12 cellular contexts compared by ENCODE assay signal in the genomic region with DNA sequence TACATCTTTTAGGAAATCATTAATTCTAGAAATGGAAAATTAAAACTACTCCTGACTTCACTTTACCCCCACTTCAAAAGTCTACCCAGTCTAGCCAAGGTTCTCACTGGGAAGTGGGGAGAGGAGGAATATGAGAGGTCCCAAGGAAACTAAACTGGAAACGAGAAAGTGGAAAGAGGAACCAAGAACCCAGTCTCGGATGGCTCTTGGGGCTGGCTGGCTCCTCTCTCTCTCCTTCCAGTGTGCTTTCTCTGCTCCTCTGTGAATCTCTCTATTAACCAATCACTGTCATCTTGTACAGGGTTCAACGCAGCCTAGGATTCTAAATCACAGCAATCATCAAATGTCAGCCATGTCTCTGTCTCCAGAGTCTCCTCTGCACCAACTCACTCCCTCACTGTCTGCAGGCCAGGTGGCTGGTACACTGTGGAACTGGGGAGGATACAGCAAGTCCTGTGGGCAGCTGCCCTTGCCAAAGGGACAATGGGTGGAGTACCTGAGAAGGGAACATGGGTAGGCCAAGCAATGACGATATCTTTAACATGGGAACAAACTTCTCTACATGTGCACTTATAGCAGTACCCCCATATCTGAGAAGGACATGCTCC. TPM values are rescaled to one million over a fixed set of nuclear protein-coding genes. Genes with fewer than 3 reads are reported as not detected.
DNase-seq lines count a peak whose midpoint lies in the region; ATAC-seq and TF ChIP-seq lines count a peak whose summit lies in the region.
"Had no signal": no experiment of that assay in that cellular context is flagged by ENCODE, and none has a peak within 500 bp of the region (broad histone marks: within the 10 kb centered on the region; RNA-seq: fewer than 3 reads in every experiment).

No MANE protein-coding gene starts in this region.

- H3K27ac ChIP-seq in CD8-positive, alpha-beta memory T cell (ENCODE audit: low read depth, low read length): no peak overlapping the region
- H3K27ac ChIP-seq in RWPE1: peak overlapping the region; percentile 52
- H3K27ac ChIP-seq in psoas muscle: no peak overlapping the region
- H3K27ac ChIP-seq in brain microvascular endothelial cell: no peak overlapping the region

- H3K27me3 Mint-ChIP-seq in CD8-positive, alpha-beta memory T cell: no peaks in the 10 kb centered on the region

- intact Hi-C loops in Right ventricle myocardium superior (cut with DNase I): no loop called here
- intact Hi-C loops in psoas muscle (cut with DNase I): no loop called here

- POLR2A ChIA-PET in CD8-positive, alpha-beta memory T cell (lab: Charles Lee): no interaction called here
- POLR2A ChIA-PET in RWPE1 (lab: Yijun Ruan, JAX; ENCODE audit: low non-redundant PET): no interaction called here

- in situ Hi-C loops in brain microvascular endothelial cell (cut with HindIII; ENCODE audit: low pct_ligation_motif_present, low sequenced_read_pairs): no loop called here

- peak overlapping the region in 7 of 8 donors; percentile 19 to 92 (median 77) for H3K27ac Mint-ChIP-seq in CD8-positive, alpha-beta memory T cell

- peaks cover 59% of the 10 kb centered on the region for H3K4me1 ChIP-seq in CD8-positive, alpha-beta memory T cell (ENCODE audit: insufficient read depth, low read length)
- peaks cover 66% of the 10 kb centered on the region for H3K4me1 ChIP-seq in psoas muscle

- H3K27me3 ChIP-seq in CD8-positive, alpha-beta memory T cell (ENCODE audit: insufficient read depth, low read length, poor library complexity, severe bottlenecking): no peaks in the 10 kb centered on the region
- no peaks in the 10 kb centered on the region for H3K27me3 ChIP-seq in psoas muscle (ENCODE audit: insufficient read depth in 3 of 3, low read length in 2 of 3)
- no peaks in the 10 kb centered on the region for H3K27me3 ChIP-seq in brain microvascular endothelial cell (replicated peaks)
- H3K27me3 ChIP-seq: tibial artery had no signal

- TF ChIP-seq CTCF in RWPE1 (conservative IDR thresholded peaks at IDR 0.05; ENCODE audit: low read depth) (no peak), psoas muscle (IDR thresholded peaks at IDR 0.05) (no peak), brain microvascular endothelial cell (IDR thresholded peaks at IDR 0.05; ENCODE audit: low read depth, low read length, missing control alignments) (no peak)

- peak overlapping the region in 1 of 7 donors; percentile 65 for H3K4me3 Mint-ChIP-seq in CD8-positive, alpha-beta memory T cell

- no peaks in the 10 kb centered on the region for H3K9me3 ChIP-seq in CD8-positive, alpha-beta memory T cell (ENCODE audit: low read length)
- H3K9me3 ChIP-seq in psoas muscle: no peaks in the 10 kb centered on the region
- H3K9me3 ChIP-seq: tibial artery had no signal

- peaks cover 71 to 91% (median 80%) of the 10 kb centered on the region in 3 donors for H3K4me1 Mint-ChIP-seq in CD8-positive, alpha-beta memory T cell

- H3K36me3 Mint-ChIP-seq in CD8-positive, alpha-beta memory T cell: peaks cover 0 to 24% (median 5%) of the 10 kb centered on the region in 3 donors

- H3K9me3 Mint-ChIP-seq in CD8-positive, alpha-beta memory T cell: no peaks in the 10 kb centered on the region

- DNase-seq in CD8-positive, alpha-beta memory T cell: peak in 1 of 5 donors; percentile 8
- DNase-seq in RWPE1 (ENCODE audit: low spot score): no peak
- no peak for DNase-seq in Right ventricle myocardium superior
- DNase-seq in psoas muscle: no peak
- DNase-seq in NCI-H1417 (lab: John Stamatoyannopoulos, UW): no peak
- DNase-seq in NCI-H1105 (lab: John Stamatoyannopoulos, UW): no peak
- DNase-seq in islet precursor cell: no peak
- no peak for DNase-seq in brain microvascular endothelial cell
- DNase-seq: PC-3; stimulated activated CD4-positive, alpha-beta T cell treated with anti-CD3 and anti-CD28 coated beads, Interleukin-2, amount 100 ng/mL, for 48 hours; tibial artery had no signal

- ATAC-seq in Right ventricle myocardium superior (ENCODE audit: poor library complexity) (peak; percentile 23), psoas muscle (peak; percentile 31 to 76 (median 56))
- ATAC-seq: HCT116, PC-3 had no signal

- peaks cover 3% of the 10 kb centered on the region for H3K36me3 ChIP-seq in CD8-positive, alpha-beta memory T cell (ENCODE audit: insufficient read depth, low read length)
- H3K36me3 ChIP-seq in psoas muscle (ENCODE audit: insufficient read depth in 1 of 2, low read depth in 1 of 2): no peaks in the 10 kb centered on the region
- peaks cover 8% of the 10 kb centered on the region for H3K36me3 ChIP-seq in brain microvascular endothelial cell (replicated peaks)
- H3K36me3 ChIP-seq: tibial artery had no signal

- WGBS in psoas muscle, 3 donors: 17 to 51% (median 45%) methylated on average over 4 of the region's 4 CpGs

- CTCF ChIA-PET in CD8-positive, alpha-beta memory T cell (lab: Charles Lee): no interaction called here
- CTCF ChIA-PET in RWPE1 (lab: Yijun Ruan, JAX): no interaction called here

- no peak overlapping the region for H3K4me3 ChIP-seq in CD8-positive, alpha-beta memory T cell (ENCODE audit: low read length)
- H3K4me3 ChIP-seq in psoas muscle: no peak overlapping the region
- H3K4me3 ChIP-seq in brain microvascular endothelial cell (ENCODE audit: low read depth, low read length): no peak overlapping the region
- H3K4me3 ChIP-seq: tibial artery had no signal

RNA-seq across cellular contexts. Expression of a gene that starts 33.7 kb away (rescaled TPM):
- total RNA-seq in CD8-positive, alpha-beta memory T cell: 100 to 1,000 TPM; 436 to 470 TPM
- polyA plus RNA-seq in CD8-positive, alpha-beta memory T cell: 114 TPM
- 154 TPM for total RNA-seq in Right ventricle myocardium superior
- total RNA-seq in psoas muscle: 10 to 100 TPM; 68.0 to 90.3 (median 75.9) TPM
- 100 to 1,000 TPM in 1 of 3 donors, 10 to 100 TPM in 2; 32.3 to 100 (median 58.4) TPM for polyA plus RNA-seq in psoas muscle

RNA-seq across cellular contexts. Expression of a gene that starts 57.9 kb away (rescaled TPM):
- total RNA-seq in CD8-positive, alpha-beta memory T cell: under 1 TPM; 0.46 to 0.78 TPM
- not detected for polyA plus RNA-seq in CD8-positive, alpha-beta memory T cell
- total RNA-seq in Right ventricle myocardium superior (not detected), psoas muscle (10 to 100 TPM in 2 of 4 donors, 1 to 10 TPM in 2; 4.2 to 54.5 (median 16.0) TPM)
- 10 to 100 TPM in 2 of 3 donors, 1 to 10 TPM in 1; 9.7 to 75.4 (median 49.8) TPM for polyA plus RNA-seq in psoas muscle
